17 cellular contexts compared by ENCODE assay signal in genomic region chr7:157769870-157770213, GRCh38.
"Had no signal": no experiment of that assay in that cellular context is flagged by ENCODE, and none has a peak within 500 bp of the region (broad histone marks: within the 10 kb centered on the region; RNA-seq: fewer than 3 reads in every experiment).

No MANE protein-coding gene starts in this region.

- ATAC-seq: activated CD8-positive, alpha-beta memory T cell treated with anti-CD3 and anti-CD28 coated beads, Interleukin-2, amount 10 ng/mL, durations not matched to agents 7 days and 5 days; activated naive CD8-positive, alpha-beta T cell treated with anti-CD3 and anti-CD28 coated beads, Interleukin-2, amount 50 U/mL, for 24 hours; natural killer cell treated with Interleukin-12 subunit alpha and Interleukin-12 subunit beta and Interleukin-15 and Interleukin-18, amount 100 ng/mL, for 72 hours; stimulated activated effector memory CD8-positive, alpha-beta T cell treated with anti-CD3 and anti-CD28 coated beads, Interleukin-12 subunit alpha, Interleukin-12 subunit beta, amount 100 ng/mL, for 72 hours had no signal

- H3K4me3 ChIP-seq: ascending aorta, breast epithelium, prostate gland, vagina had no signal

- H3K27ac ChIP-seq: ascending aorta, breast epithelium, prostate gland, vagina, VCaP had no signal

- H3K9me3 ChIP-seq: prostate gland, vagina had no signal

- H3K27me3 ChIP-seq: ascending aorta, vagina had no signal

- H3K4me1 ChIP-seq: ascending aorta, breast epithelium, prostate gland, vagina had no signal

- DNase-seq: activated CD4-positive, alpha-beta memory T cell treated with anti-CD3 and anti-CD28 coated beads for 36 hours; activated CD8-positive, alpha-beta memory T cell treated with anti-CD3 and anti-CD28 coated beads, Interleukin-2, amount 10 ng/mL, durations not matched to agents 7 days and 5 days; activated naive CD4-positive, alpha-beta T cell treated with anti-CD3 and anti-CD28 coated beads for 36 hours; activated naive CD8-positive, alpha-beta T cell treated with anti-CD3 and anti-CD28 coated beads, Interleukin-2, amount 50 U/mL, for 24 hours; activated T-cell treated with anti-CD3 and anti-CD28 coated beads, Interleukin-2, amount 50 U/mL, for 1 hour; cerebellar nuclear complex; effector memory CD4-positive, alpha-beta T cell; foreskin fibroblast; occipital lobe; T-helper 9 cell had no signal

- H3K36me3 ChIP-seq: ascending aorta, breast epithelium, prostate gland, vagina had no signal
